Comparison of ENCODE assay signal across 23 cellular contexts in genomic region chr1:183733610-183734219, GRCh38.
DNase-seq lines count a peak whose midpoint lies in the region; ATAC-seq and TF ChIP-seq lines count a peak whose summit lies in the region.
"Had no signal": no experiment of that assay in that cellular context is flagged by ENCODE, and none has a peak within 500 bp of the region (broad histone marks: within the 10 kb centered on the region; RNA-seq: fewer than 3 reads in every experiment).

No MANE protein-coding gene starts in this region.

- H3K4me1 ChIP-seq in sigmoid colon: peaks cover 0 to 27% (median 21%) of the 10 kb centered on the region in 4 donors
- H3K4me1 ChIP-seq: prostate gland had no signal

- intact Hi-C loops in sigmoid colon (cut with DNase I): loop anchor here (5.0 kb wide), 1 partner anchor 74 kb away; the partner anchor contains the start of gene RGL1

- no peaks in the 10 kb centered on the region for H3K36me3 ChIP-seq in sigmoid colon
- H3K36me3 ChIP-seq: prostate gland, transverse colon had no signal

- no peak overlapping the region for H3K4me3 ChIP-seq in fibroblast of pulmonary artery (replicated peaks; ENCODE audit: low read depth, low read length)
- no peak overlapping the region for H3K4me3 ChIP-seq in sigmoid colon
- H3K4me3 ChIP-seq: lung, prostate gland, transverse colon had no signal

- ATAC-seq in HG03442 (IDR thresholded peaks at IDR 0.05; ENCODE audit: unreplicated experiment): no peak
- ATAC-seq: activated CD4-positive, alpha-beta T cell treated with anti-CD3 and anti-CD28 coated beads for 36 hours; naive thymus-derived CD8-positive, alpha-beta T cell; SK-N-SH treated with all-trans-retinoic acid at 6 μM for 48 hours had no signal

- 74 to 79% methylated on average over 3 of the region's 3 CpGs for WGBS in sigmoid colon, 2 donors

- H3K27ac ChIP-seq in sigmoid colon: peak overlapping the region in 3 of 4 donors; percentile 23 to 57 (median 56)
- H3K27ac ChIP-seq: HL-60, KMS-11, prostate gland had no signal

- TF ChIP-seq CTCF in fibroblast of pulmonary artery (IDR thresholded peaks at IDR 0.05; ENCODE audit: low read length, missing control alignments) (no peak), sigmoid colon (IDR thresholded peaks at IDR 0.05) (no peak)

- no peak for TF ChIP-seq POLR2A in sigmoid colon (IDR thresholded peaks at IDR 0.05)

- TF ChIP-seq EP300 in sigmoid colon (IDR thresholded peaks at IDR 0.05): no peak

- no peaks in the 10 kb centered on the region for H3K27me3 ChIP-seq in sigmoid colon
- H3K27me3 ChIP-seq: transverse colon had no signal

- H3K9me3 ChIP-seq in sigmoid colon: no peaks in the 10 kb centered on the region
- H3K9me3 ChIP-seq: prostate gland, transverse colon had no signal

- peak; percentile 26 for DNase-seq in NCI-H1694 treated with DMSO at 0.1 percent for 48 hours (lab: John Stamatoyannopoulos, UW)
- no peak for DNase-seq in NCI-H1694 (lab: John Stamatoyannopoulos, UW)
- DNase-seq in NCI-H446 (lab: John Stamatoyannopoulos, UW): peak; percentile 62 to 75
- DNase-seq in fibroblast of pulmonary artery (ENCODE audit: low read depth): peak; percentile 44
- DNase-seq in sigmoid colon: no peak
- no peak for DNase-seq in NOMO-1 treated with DMSO at 0.1 percent for 48 hours (lab: John Stamatoyannopoulos, UW; ENCODE audit: unreplicated experiment)
- DNase-seq in HuH-7.5 (ENCODE audit: low spot score): no peak
- DNase-seq: activated CD4-positive, alpha-beta T cell treated with anti-CD3 and anti-CD28 coated beads for 36 hours; activated effector memory CD4-positive, alpha-beta T cell treated with anti-CD3 and anti-CD28 coated beads, Interleukin-2, amount 50 U/mL, for 16 hours; amniotic stem cell; DND-41; endodermal cell; H7; naive thymus-derived CD8-positive, alpha-beta T cell; NCI-H510A; stimulated activated CD4-positive, alpha-beta T cell treated with anti-CD3 and anti-CD28 coated beads, Interleukin-12 subunit alpha, Interleukin-12 subunit beta, amount 100 ng/mL, for 4 hours; transverse colon had no signal

Comparison
In these comparisons a context has a peak if more than half of its experiments do, and no peak if none do; other contexts are left out.
1. DNase-seq: peak in NCI-H1694 treated with DMSO at 0.1 percent for 48 hours (single experiment), NCI-H446 (2 of 2) and fibroblast of pulmonary artery (single experiment); none in NCI-H1694 (single experiment), sigmoid colon (single experiment), NOMO-1 treated with DMSO at 0.1 percent for 48 hours (single experiment) and HuH-7.5 (single experiment).